In the genomic region with DNA sequence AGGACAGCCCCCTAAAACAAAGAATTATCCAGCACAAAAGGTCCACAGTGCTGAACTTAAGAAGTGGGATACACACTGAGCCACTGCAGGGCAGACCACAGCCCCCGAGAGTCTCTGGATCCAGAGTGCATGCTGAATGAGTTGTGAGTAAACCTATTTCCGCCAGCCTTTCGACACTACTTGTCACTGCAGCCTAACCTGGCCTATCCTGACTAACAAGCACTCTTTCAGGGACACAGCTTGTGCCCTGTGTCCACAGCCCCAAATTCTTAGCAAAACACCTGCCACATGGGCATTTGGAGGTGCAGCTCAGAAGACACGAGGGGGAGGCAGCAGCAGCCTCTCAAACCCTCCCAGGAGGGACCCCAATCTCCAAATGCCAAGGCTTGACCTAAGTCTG, we compare ENCODE assay signal across 22 cellular contexts. TPM values are rescaled to one million over a fixed set of nuclear protein-coding genes. Genes with fewer than 3 reads are reported as not detected.
A peak's percentile ranks its signal among the peaks of the same experiment; 100 is the strongest.
DNase-seq lines count a peak whose midpoint lies in the region; ATAC-seq, FAIRE-seq and TF ChIP-seq lines count a peak whose summit lies in the region.
"Had no signal": no experiment of that assay in that cellular context is flagged by ENCODE, and none has a peak within 500 bp of the region (broad histone marks: within the 10 kb centered on the region; RNA-seq: fewer than 3 reads in every experiment).

No MANE protein-coding gene starts in this region.

- H3K9me3 Mint-ChIP-seq in stimulated activated naive CD8-positive, alpha-beta T cell treated with anti-CD3 and anti-CD28 coated beads, Interleukin-15, Interleukin-2, amounts not matched to agents 100 ng/mL and 50 ng/mL, for 24 hours, result no peaks in the 10 kb centered on the region
- H3K9me3 Mint-ChIP-seq: CD4-positive, alpha-beta T cell had no signal

- H3K4me3 Mint-ChIP-seq in stimulated activated naive CD8-positive, alpha-beta T cell treated with anti-CD3 and anti-CD28 coated beads, Interleukin-15, Interleukin-2, amounts not matched to agents 100 ng/mL and 50 ng/mL, for 24 hours, result no peak overlapping the region
- H3K4me3 Mint-ChIP-seq: CD4-positive, alpha-beta T cell had no signal

- peaks cover 56 to 81% (median 72%) of the 10 kb centered on the region in 4 donors for H3K4me1 ChIP-seq in esophagus muscularis mucosa

- H3K27ac Mint-ChIP-seq in stimulated activated naive CD8-positive, alpha-beta T cell treated with anti-CD3 and anti-CD28 coated beads, Interleukin-15, Interleukin-2, amounts not matched to agents 100 ng/mL and 50 ng/mL, for 24 hours, result peak overlapping the region; percentile 31
- H3K27ac Mint-ChIP-seq: CD4-positive, alpha-beta T cell had no signal

- no peak for TF ChIP-seq CTCF in VCaP (conservative IDR thresholded peaks at IDR 0.05)
- no peak for TF ChIP-seq CTCF in esophagus muscularis mucosa (IDR thresholded peaks at IDR 0.05)

- no peak for DNase-seq in stimulated activated naive CD8-positive, alpha-beta T cell treated with anti-CD3 and anti-CD28 coated beads, Interleukin-15, Interleukin-2, amounts not matched to agents 100 U/mL and 50 U/mL, for 24 hours
- no peak for DNase-seq in esophagus muscularis mucosa (ENCODE audit: extremely low spot score)
- no peak for DNase-seq in DMS53 (lab: John Stamatoyannopoulos, UW)
- no peak for DNase-seq in GM19239 (ENCODE audit: insufficient read length, low spot score)
- DNase-seq: ACHN; AML-193; CD4-positive, alpha-beta T cell; DND-41; GM23248; KBM-7; NCI-H1436; NCI-H2029; NCI-H2171; NCI-H446; OCI-M1 had no signal

- no peaks in the 10 kb centered on the region for H3K36me3 ChIP-seq in esophagus muscularis mucosa
- H3K36me3 ChIP-seq: SJSA1 had no signal

- H3K27me3 ChIP-seq in esophagus muscularis mucosa, result no peaks in the 10 kb centered on the region
- H3K27me3 ChIP-seq: SJSA1 had no signal

- FAIRE-seq in GM19239 (lab: Jason Lieb, UNC), result no peak
- FAIRE-seq: G401.6, GM12891, GM18507 had no signal

- no peaks in the 10 kb centered on the region for H3K36me3 Mint-ChIP-seq in stimulated activated naive CD8-positive, alpha-beta T cell treated with anti-CD3 and anti-CD28 coated beads, Interleukin-15, Interleukin-2, amounts not matched to agents 100 ng/mL and 50 ng/mL, for 24 hours (ENCODE audit: low read depth)

- no peaks in the 10 kb centered on the region for H3K27me3 Mint-ChIP-seq in stimulated activated naive CD8-positive, alpha-beta T cell treated with anti-CD3 and anti-CD28 coated beads, Interleukin-15, Interleukin-2, amounts not matched to agents 100 ng/mL and 50 ng/mL, for 24 hours
- H3K27me3 Mint-ChIP-seq: CD4-positive, alpha-beta T cell had no signal

- H3K27ac ChIP-seq in VCaP, result peak overlapping the region; percentile 92
- H3K27ac ChIP-seq in esophagus muscularis mucosa (replicated peaks in 1 of 4), result peak overlapping the region in 3 of 4 donors; percentile 55 to 74 (median 67)
- H3K27ac ChIP-seq: GM23248, SJSA1 had no signal

- H3K4me1 Mint-ChIP-seq in stimulated activated naive CD8-positive, alpha-beta T cell treated with anti-CD3 and anti-CD28 coated beads, Interleukin-15, Interleukin-2, amounts not matched to agents 100 ng/mL and 50 ng/mL, for 24 hours (ENCODE audit: low read depth), result peaks cover 72% of the 10 kb centered on the region

- no peak for ATAC-seq in stimulated activated naive CD8-positive, alpha-beta T cell treated with anti-CD3 and anti-CD28 coated beads, Interleukin-15, Interleukin-2, amounts not matched to agents 100 U/mL and 50 U/mL, for 24 hours
- no peak for ATAC-seq in HG03045 (IDR thresholded peaks at IDR 0.05; ENCODE audit: unreplicated experiment)

- WGBS in esophagus muscularis mucosa, result 96% methylated on average over 4 of the region's 4 CpGs

- no peak for TF ChIP-seq POLR2A in esophagus muscularis mucosa (IDR thresholded peaks at IDR 0.05; ENCODE audit: low read depth)

- no peak for TF ChIP-seq EP300 in esophagus muscularis mucosa (IDR thresholded peaks at IDR 0.05)

- H3K9me3 ChIP-seq in esophagus muscularis mucosa, result no peaks in the 10 kb centered on the region
- H3K9me3 ChIP-seq: SJSA1 had no signal

- H3K4me3 ChIP-seq in esophagus muscularis mucosa, result no peak overlapping the region
- H3K4me3 ChIP-seq: GM23248, SJSA1 had no signal

- intact Hi-C loops in esophagus muscularis mucosa (cut with DNase I), result no loop called here

RNA-seq across cellular contexts. Expression of gene ITPK1, which starts 31.3 kb away (rescaled TPM):
- total RNA-seq in esophagus muscularis mucosa, result 100 to 1,000 TPM; 108 to 221 (median 138) TPM
